Comparison of ENCODE assay signal across 8 cellular contexts in the genomic region with DNA sequence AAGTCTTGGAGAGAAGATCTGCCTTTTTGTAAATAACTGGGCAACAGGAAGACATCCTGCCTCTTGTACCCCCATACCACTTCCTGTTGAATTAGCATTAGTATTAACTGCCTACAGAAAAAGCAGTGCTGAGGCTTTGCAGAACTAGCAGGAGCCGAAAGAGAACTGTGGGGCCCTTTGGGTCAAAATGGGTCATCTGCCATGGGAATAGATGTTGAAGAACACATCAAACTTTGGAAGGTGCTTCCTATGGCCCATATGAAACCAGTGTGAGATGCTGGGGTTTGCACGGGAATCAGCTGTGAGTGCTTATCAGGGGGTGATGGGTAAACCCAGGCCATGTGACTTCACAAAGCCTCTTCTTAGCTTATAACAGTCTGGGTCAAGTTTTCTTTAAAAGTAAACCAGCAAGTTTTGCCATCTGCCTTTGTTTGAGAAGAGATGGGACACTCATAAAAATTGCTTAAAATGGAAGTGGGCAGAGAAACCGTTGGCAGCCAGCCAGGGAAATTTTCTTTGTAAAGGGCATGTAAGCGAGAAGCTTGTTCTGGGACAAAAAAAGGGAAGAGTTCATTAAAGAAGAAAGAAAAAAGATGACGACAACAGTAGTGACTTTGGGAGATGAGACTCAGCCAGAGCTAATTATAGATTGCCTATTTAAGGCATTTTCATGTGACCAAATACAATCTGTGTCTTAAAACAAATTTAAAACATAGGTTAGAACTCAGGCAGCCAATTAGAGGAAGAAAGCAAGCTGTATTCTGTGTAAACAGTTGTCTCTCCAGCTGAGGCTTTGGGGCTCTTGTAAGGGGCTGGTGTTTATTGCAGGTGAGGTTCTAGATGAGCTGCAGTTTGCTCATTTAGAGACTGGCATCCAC. TPM values are rescaled to one million over a fixed set of nuclear protein-coding genes. Genes with fewer than 3 reads are reported as not detected.
DNase-seq lines count a peak whose midpoint lies in the region; ATAC-seq, FAIRE-seq and TF ChIP-seq lines count a peak whose summit lies in the region.

No MANE protein-coding gene starts in this region.

- DNase-seq in A549 (ENCODE audit: low read depth in 1 of 2, low spot score in 1 of 2) (peak in 1 of 2 experiments; percentile 62), H4 (ENCODE audit: low spot score) (peak; percentile 58), PC-3 (peak; percentile 84), germinal center (ENCODE audit: low spot score) (peak; percentile 46), ovary (peak; percentile 76 to 91 (median 83)), uterus (peak; percentile 78 to 90)
- DNase-seq in activated naive CD4-positive, alpha-beta T cell treated with anti-CD3 and anti-CD28 coated beads, Interleukin-2, amount 10 ng/mL, durations not matched to agents 7 days and 5 days, result peak; percentile 44

- peaks cover 7% of the 10 kb centered on the region for H3F3A ChIP-seq in PC-3 (ENCODE audit: low read length, unreplicated experiment)

- peak overlapping the region; percentile 95 for H3K27ac Mint-ChIP-seq in activated naive CD4-positive, alpha-beta T cell treated with anti-CD3 and anti-CD28 coated beads, Interleukin-2, amount 10 ng/mL, durations not matched to agents 7 days and 5 days

- CTCF ChIA-PET in A549 (lab: Yijun Ruan, JAX), result interaction anchor here (0.9 to 2.0 kb wide), 7 partner anchors 11 to 130 kb away, joined by 3 to 11 read pairs (median 5); no protein-coding TSS in a partner anchor
- CTCF ChIA-PET in PC-3 (lab: Charles Lee), result interaction anchor here (1.5 kb wide), 1 partner anchor 45 kb away, joined by 3 read pairs; no protein-coding TSS in a partner anchor
- CTCF ChIA-PET in activated naive CD4-positive, alpha-beta T cell treated with anti-CD3 and anti-CD28 coated beads, Interleukin-2, amount 10 ng/mL, durations not matched to agents 7 days and 5 days (lab: Charles Lee), result interaction anchor here (0.9 to 2.5 kb wide), 11 partner anchors 12 to 131 kb away, joined by 3 to 8 read pairs (median 3); no protein-coding TSS in a partner anchor

- no peaks in the 10 kb centered on the region for H3K36me3 ChIP-seq in PC-3 (ENCODE audit: low read depth, low read length)
- no peaks in the 10 kb centered on the region for H3K36me3 ChIP-seq in ovary
- no peaks in the 10 kb centered on the region for H3K36me3 ChIP-seq in uterus

- peak overlapping the region; percentile 71 for H3K4me3 Mint-ChIP-seq in activated naive CD4-positive, alpha-beta T cell treated with anti-CD3 and anti-CD28 coated beads, Interleukin-2, amount 10 ng/mL, durations not matched to agents 7 days and 5 days

- BruUV-seq in PC-3 (replicated peaks; lab: Mats Ljungman, UMichigan), result no TSS peak

- no peaks in the 10 kb centered on the region for H3K9me2 ChIP-seq in PC-3 (replicated peaks; ENCODE audit: low read length)

- peaks cover 35% of the 10 kb centered on the region for H3K36me3 Mint-ChIP-seq in activated naive CD4-positive, alpha-beta T cell treated with anti-CD3 and anti-CD28 coated beads, Interleukin-2, amount 10 ng/mL, durations not matched to agents 7 days and 5 days

- peaks cover 35% of the 10 kb centered on the region for H3K4me1 ChIP-seq in A549
- peaks cover 23% of the 10 kb centered on the region for H3K4me1 ChIP-seq in PC-3 (ENCODE audit: insufficient read depth, low read length)
- H3K4me1 ChIP-seq in ovary (ENCODE audit: insufficient read depth), result peaks cover 13% of the 10 kb centered on the region
- peaks cover 6 to 22% of the 10 kb centered on the region in 2 donors for H3K4me1 ChIP-seq in uterus

- TF ChIP-seq POLR2A in A549 (IDR thresholded peaks at IDR 0.05; ENCODE audit: low read length) (no peak), ovary (IDR thresholded peaks at IDR 0.05) (no peak), uterus (IDR thresholded peaks at IDR 0.05) (no peak)

- H3K27me3 ChIP-seq in PC-3 (ENCODE audit: low read length) (no peaks in the 10 kb centered on the region), ovary (no peaks in the 10 kb centered on the region), uterus (no peaks in the 10 kb centered on the region)

- H3K27ac ChIP-seq in A549, result peak overlapping the region; percentile 59 to 83
- peak overlapping the region; percentile 67 for H3K27ac ChIP-seq in PC-3 (ENCODE audit: low read length)
- peak overlapping the region; percentile 47 to 71 for H3K27ac ChIP-seq in ovary
- H3K27ac ChIP-seq in uterus, result peak overlapping the region; percentile 98 to 99

- TF ChIP-seq CTCF in A549 (IDR thresholded peaks at IDR 0.05) (no peak), PC-3 (conservative IDR thresholded peaks at IDR 0.05; ENCODE audit: low read depth, low read length) (no peak), ovary (IDR thresholded peaks at IDR 0.05) (no peak), uterus (IDR thresholded peaks at IDR 0.05) (no peak)

- H3K4me3 ChIP-seq in A549 (no peak overlapping the region), PC-3 (ENCODE audit: low read length) (peak overlapping the region; percentile 10; the same call in 1 of the 2 replicates), ovary (peak overlapping the region; percentile 6), uterus (peak overlapping the region in 1 of 2 donors; percentile 3)

- TF ChIP-seq EP300 in A549 (IDR thresholded peaks at IDR 0.05) (no peak), ovary (IDR thresholded peaks at IDR 0.05) (no peak)

- 14% methylated on average over 5 of the region's 5 CpGs for WGBS in A549 (ENCODE audit: missing lambda C conversion rate)
- 3 to 5% (median 5%) methylated on average over 5 of the region's 5 CpGs for WGBS in ovary, 3 donors

- TF ChIP-seq RAD21 in A549 (conservative IDR thresholded peaks at IDR 0.05 in 1 of 2, IDR thresholded peaks at IDR 0.05 in 1 of 2), result no peak

- H3K4me2 ChIP-seq in A549 (peak overlapping the region; percentile 67), PC-3 (ENCODE audit: low read length) (peak overlapping the region; percentile 68)

- no peak for FAIRE-seq in A549 (lab: Jason Lieb, UNC)

- intact Hi-C loops in PC-3 (cut with micrococcal nuclease), result no loop called here
- intact Hi-C loops in ovary (cut with DNase I), result no loop called here
- intact Hi-C loops in uterus (cut with DNase I; ENCODE audit: low total_unique reads), result no loop called here

- ATAC-seq in A549 (no peak), PC-3 (no peak), HG02610 (IDR thresholded peaks at IDR 0.05; ENCODE audit: unreplicated experiment) (no peak)

- no peaks in the 10 kb centered on the region for H3K27me3 Mint-ChIP-seq in activated naive CD4-positive, alpha-beta T cell treated with anti-CD3 and anti-CD28 coated beads, Interleukin-2, amount 10 ng/mL, durations not matched to agents 7 days and 5 days

- no peak overlapping the region; the same call in 1 of the 2 replicates for H3K9ac ChIP-seq in PC-3 (ENCODE audit: low read length)

- no peak overlapping the region for H2AFZ ChIP-seq in PC-3 (ENCODE audit: low read length)

- peaks cover 58% of the 10 kb centered on the region for H3K4me1 Mint-ChIP-seq in activated naive CD4-positive, alpha-beta T cell treated with anti-CD3 and anti-CD28 coated beads, Interleukin-2, amount 10 ng/mL, durations not matched to agents 7 days and 5 days

- H3K9me3 ChIP-seq in A549 (no peaks in the 10 kb centered on the region), PC-3 (ENCODE audit: low read length) (no peaks in the 10 kb centered on the region), ovary (no peaks in the 10 kb centered on the region), uterus (no peaks in the 10 kb centered on the region)

- POLR2A ChIA-PET in A549 (lab: Yijun Ruan, JAX), result interaction anchor here (0.6 to 0.7 kb wide), 2 partner anchors 26 to 86 kb away, joined by 3 read pairs; no protein-coding TSS in a partner anchor
- POLR2A ChIA-PET in PC-3 (lab: Charles Lee; ENCODE audit: unreplicated experiment), result interaction anchor here (0.6 to 0.8 kb wide), 3 partner anchors 13 to 1953 kb away, joined by 3 to 6 read pairs (median 3); no protein-coding TSS in a partner anchor

- no peaks in the 10 kb centered on the region for H4K20me1 ChIP-seq in PC-3 (ENCODE audit: low read length)

- peaks cover 83% of the 10 kb centered on the region for H3K79me2 ChIP-seq in PC-3 (ENCODE audit: low read length)

- no peaks in the 10 kb centered on the region for H3K9me3 Mint-ChIP-seq in activated naive CD4-positive, alpha-beta T cell treated with anti-CD3 and anti-CD28 coated beads, Interleukin-2, amount 10 ng/mL, durations not matched to agents 7 days and 5 days

RNA-seq across cellular contexts. Expression of a gene that starts 4.4 kb away (rescaled TPM):
- polyA plus RNA-seq in A549 (2011; rRNA removed), result 7.0 TPM in 2 replicates
- polyA plus RNA-seq in A549 (2012; cell fraction: cytosol; rRNA removed), result 8.1 and 9.1 TPM in 2 replicates
- 19.7 and 19.8 TPM in 2 replicates for polyA plus RNA-seq in A549 (2012; cell fraction: nucleus; rRNA removed)
- 6.5 to 7.0 TPM (median 7.0 TPM) in 3 replicates for polyA plus RNA-seq in A549 (2017; fragmentation: RNase III; extraction: RNeasy Plus Mini Kit Qiagen cat#74134 plus additional on column Dnase treatment)
- polyA minus RNA-seq in A549 (2011; rRNA and poly(A)+ RNA removed), result 6.6 and 7.0 TPM in 2 replicates
- 4.7 and 5.8 TPM in 2 replicates for total RNA-seq in H4 (2014; rRNA removed; shearing (Covaris generic))
- total RNA-seq in PC-3 (2014; rRNA removed), result 25.2 and 37.0 TPM in 2 replicates
- total RNA-seq in ovary, result 10 to 100 TPM; 24.1 to 90.1 (median 40.0) TPM
- polyA plus RNA-seq in ovary, result 10 to 100 TPM; 23.4 to 28.6 TPM
- 10 to 100 TPM; 14.3 to 49.7 (median 49.0) TPM for total RNA-seq in uterus

RNA-seq across cellular contexts. Expression of a gene that starts 5.3 kb away (rescaled TPM):
- polyA plus RNA-seq in A549 (2011; rRNA removed) (6.0 and 7.8 TPM in 2 replicates), A549 (2017; fragmentation: RNase III; extraction: RNeasy Plus Mini Kit Qiagen cat#74134 plus additional on column Dnase treatment) (6.8 to 7.6 TPM (median 7.5 TPM) in 3 replicates), ovary (1 to 10 TPM; 6.6 to 9.0 TPM)
- 7.8 and 10.3 TPM in 2 replicates for polyA plus RNA-seq in A549 (2012; cell fraction: cytosol; rRNA removed)
- polyA plus RNA-seq in A549 (2012; cell fraction: nucleus; rRNA removed), result 6.8 and 7.3 TPM in 2 replicates
- polyA minus RNA-seq in A549 (2011; rRNA and poly(A)+ RNA removed), result 7.6 and 11.6 TPM in 2 replicates
- total RNA-seq in H4 (2014; rRNA removed; shearing (Covaris generic)), result 6.5 and 12.3 TPM in 2 replicates
- total RNA-seq in PC-3 (2014; rRNA removed) (8.4 and 11.1 TPM in 2 replicates), ovary (10 to 100 TPM in 1 of 7 donors, 1 to 10 TPM in 6; 4.1 to 10.9 (median 5.9) TPM), uterus (10 to 100 TPM in 2 of 4 donors, 1 to 10 TPM in 2; 3.8 to 27.4 (median 10.6) TPM)

RNA-seq across cellular contexts. Expression of a gene that starts 55.1 kb away (rescaled TPM):
- polyA plus RNA-seq in A549 (2011; rRNA removed), result 79.8 and 94.5 TPM in 2 replicates
- 191 and 205 TPM in 2 replicates for polyA plus RNA-seq in A549 (2012; cell fraction: cytosol; rRNA removed)
- polyA plus RNA-seq in A549 (2012; cell fraction: nucleus; rRNA removed), result 242 and 295 TPM in 2 replicates
- 92.6 to 97.2 TPM (median 94.1 TPM) in 3 replicates for polyA plus RNA-seq in A549 (2017; fragmentation: RNase III; extraction: RNeasy Plus Mini Kit Qiagen cat#74134 plus additional on column Dnase treatment)
- 95.4 and 96.9 TPM in 2 replicates for polyA minus RNA-seq in A549 (2011; rRNA and poly(A)+ RNA removed)
- 25.7 and 37.0 TPM in 2 replicates for total RNA-seq in H4 (2014; rRNA removed; shearing (Covaris generic))
- total RNA-seq in PC-3 (2014; rRNA removed), result 250 and 258 TPM in 2 replicates
- total RNA-seq in ovary, result 10 to 100 TPM; 33.7 to 69.5 (median 61.3) TPM
- 10 to 100 TPM; 19.6 to 33.8 TPM for polyA plus RNA-seq in ovary
- 100 to 1,000 TPM in 1 of 4 donors, 10 to 100 TPM in 3; 21.5 to 173 (median 64.2) TPM for total RNA-seq in uterus
